Comparison of ENCODE assay signal across 22 cellular contexts in the genomic region with DNA sequence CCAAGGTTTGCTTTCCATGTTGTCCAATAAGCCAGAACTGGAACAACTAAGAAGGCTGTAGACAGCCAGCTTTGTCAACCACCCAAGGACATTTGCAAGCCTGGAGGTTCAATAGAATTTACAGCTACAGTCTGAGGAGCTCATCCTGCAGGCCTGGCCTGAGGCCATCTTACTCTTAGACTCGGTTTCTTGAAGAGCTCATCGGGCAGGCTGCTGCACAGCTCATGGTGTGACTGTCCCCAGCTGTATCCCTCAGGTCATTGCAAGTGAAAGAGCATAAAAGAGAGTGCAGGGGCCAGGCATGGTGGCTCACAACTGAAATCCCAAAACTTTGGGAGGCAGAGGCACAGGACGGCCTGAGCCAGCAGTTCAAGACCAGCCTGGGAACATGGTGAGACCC.
"Had no signal": no experiment of that assay in that cellular context is flagged by ENCODE, and none has a peak within 500 bp of the region (broad histone marks: within the 10 kb centered on the region; RNA-seq: fewer than 3 reads in every experiment).

No MANE protein-coding gene starts in this region.

- H3K9me3 Mint-ChIP-seq: activated CD4-positive, alpha-beta memory T cell treated with anti-CD3 and anti-CD28 coated beads for 36 hours; activated CD4-positive, alpha-beta T cell treated with anti-CD3 and anti-CD28 coated beads, Interleukin-2, amount 10 ng/mL, durations not matched to agents 7 days and 5 days; activated naive CD4-positive, alpha-beta T cell treated with anti-CD3 and anti-CD28 coated beads for 36 hours; activated T-cell treated with anti-CD3 and anti-CD28 coated beads, Interleukin-2, amount 50 U/mL, for 4 hours; activated T-helper 17 cell treated with anti-CD3 and anti-CD28 coated beads, Interleukin-2, amount 50 U/mL, for 72 hours; brain; central memory CD8-positive, alpha-beta T cell; T-helper 1 cell treated with Interleukin-12 subunit alpha and Interleukin-12 subunit beta and Interleukin-4 antibody, amounts not matched to agents 30 μg/mL and 1 μg/mL, for 36 hours had no signal

- DNase-seq: activated CD4-positive, alpha-beta memory T cell treated with anti-CD3 and anti-CD28 coated beads for 36 hours; activated CD4-positive, alpha-beta T cell treated with anti-CD3 and anti-CD28 coated beads, Interleukin-2, amount 10 ng/mL, durations not matched to agents 7 days and 5 days; activated CD4-positive, CD25-positive, alpha-beta regulatory T cell; activated gamma-delta T cell; activated naive CD4-positive, alpha-beta T cell treated with anti-CD3 and anti-CD28 coated beads for 36 hours; activated T-cell treated with anti-CD3 and anti-CD28 coated beads, Interleukin-2, amount 50 U/mL, for 4 hours; amygdala; Karpas-422; NCI-H1048; NCI-H146; NCI-H187 treated with DMSO at 0.1 percent for 48 hours; NCI-H2081 treated with DMSO at 0.1 percent for 48 hours; NCI-H446; NCI-H524; Peyer's patch; SHP77 had no signal

- H3K4me1 Mint-ChIP-seq: activated CD4-positive, alpha-beta T cell treated with anti-CD3 and anti-CD28 coated beads, Interleukin-2, amount 10 ng/mL, durations not matched to agents 7 days and 5 days; activated T-helper 17 cell treated with anti-CD3 and anti-CD28 coated beads, Interleukin-2, amount 50 U/mL, for 72 hours; central memory CD8-positive, alpha-beta T cell had no signal

- H3K27ac Mint-ChIP-seq: activated CD4-positive, alpha-beta memory T cell treated with anti-CD3 and anti-CD28 coated beads for 36 hours; activated CD4-positive, alpha-beta T cell treated with anti-CD3 and anti-CD28 coated beads, Interleukin-2, amount 10 ng/mL, durations not matched to agents 7 days and 5 days; activated naive CD4-positive, alpha-beta T cell treated with anti-CD3 and anti-CD28 coated beads for 36 hours; activated naive CD8-positive, alpha-beta T cell; activated T-helper 17 cell treated with anti-CD3 and anti-CD28 coated beads, Interleukin-2, amount 50 U/mL, for 72 hours; brain; T-helper 1 cell treated with Interleukin-12 subunit alpha and Interleukin-12 subunit beta and Interleukin-4 antibody, amounts not matched to agents 30 μg/mL and 1 μg/mL, for 36 hours had no signal

- H3K4me1 ChIP-seq: Peyer's patch, SJSA1 had no signal

- H3K36me3 ChIP-seq: Peyer's patch, SJSA1 had no signal

- H3K27me3 Mint-ChIP-seq: brain had no signal

- H3K27me3 ChIP-seq: Peyer's patch, SJSA1 had no signal

- ATAC-seq: activated T-cell treated with anti-CD3 and anti-CD28 coated beads, Interleukin-2, amount 50 U/mL, for 4 hours; activated T-helper 17 cell treated with anti-CD3 and anti-CD28 coated beads, Interleukin-2, amount 50 U/mL, for 72 hours had no signal

- H3K27ac ChIP-seq: Peyer's patch, SJSA1 had no signal

- H3K4me3 Mint-ChIP-seq: activated CD4-positive, alpha-beta memory T cell treated with anti-CD3 and anti-CD28 coated beads for 36 hours; activated CD4-positive, alpha-beta T cell treated with anti-CD3 and anti-CD28 coated beads, Interleukin-2, amount 10 ng/mL, durations not matched to agents 7 days and 5 days; activated naive CD4-positive, alpha-beta T cell treated with anti-CD3 and anti-CD28 coated beads for 36 hours; activated naive CD8-positive, alpha-beta T cell; activated T-cell treated with anti-CD3 and anti-CD28 coated beads, Interleukin-2, amount 50 U/mL, for 4 hours; activated T-helper 17 cell treated with anti-CD3 and anti-CD28 coated beads, Interleukin-2, amount 50 U/mL, for 72 hours; brain; central memory CD8-positive, alpha-beta T cell; T-helper 1 cell treated with Interleukin-12 subunit alpha and Interleukin-12 subunit beta and Interleukin-4 antibody, amounts not matched to agents 30 μg/mL and 1 μg/mL, for 36 hours had no signal

- H3K4me3 ChIP-seq: Peyer's patch, SJSA1 had no signal

- H3K36me3 Mint-ChIP-seq: activated CD4-positive, alpha-beta memory T cell treated with anti-CD3 and anti-CD28 coated beads for 36 hours; activated naive CD8-positive, alpha-beta T cell; brain had no signal

- H3K9me3 ChIP-seq: Peyer's patch, SJSA1 had no signal
